Comparison of ENCODE assay signal across 9 cellular contexts in genomic region chr10:97572214-97572989, GRCh38. TPM values are rescaled to one million over a fixed set of nuclear protein-coding genes. Genes with fewer than 3 reads are reported as not detected.
DNase-seq lines count a peak whose midpoint lies in the region; ATAC-seq and TF ChIP-seq lines count a peak whose summit lies in the region.
"Had no signal": no experiment of that assay in that cellular context is flagged by ENCODE, and none has a peak within 500 bp of the region (broad histone marks: within the 10 kb centered on the region; RNA-seq: fewer than 3 reads in every experiment).

Gene ANKRD2 (plus strand): TSS chr10:97572779. CDS start chr10:97572789, 10 bp downstream.

- no peaks in the 10 kb centered on the region for H3K79me1 ChIP-seq in mesendoderm (ENCODE audit: low read length)

- H3K9ac ChIP-seq in endodermal cell (ENCODE audit: extremely low read depth, low read length, poor library complexity, severe bottlenecking) (no peak within 1 kb of the TSS), mesendoderm (ENCODE audit: low read length) (no peak within 1 kb of the TSS)

- no peaks in the 10 kb centered on the region for H3K4me1 Mint-ChIP-seq in activated CD8-positive, alpha-beta T cell treated with anti-CD3 and anti-CD28 coated beads for 36 hours (ENCODE audit: low read depth)
- no peaks in the 10 kb centered on the region for H3K4me1 Mint-ChIP-seq in endodermal cell

- no peak within 1 kb of the TSS for H3K56ac ChIP-seq in mesendoderm (ENCODE audit: low read length)

- no peaks in the 10 kb centered on the region for H3K27me3 Mint-ChIP-seq in activated CD8-positive, alpha-beta T cell treated with anti-CD3 and anti-CD28 coated beads for 36 hours
- no peaks in the 10 kb centered on the region for H3K27me3 Mint-ChIP-seq in endodermal cell (ENCODE audit: insufficient read depth)

- H3K27me3 ChIP-seq in endodermal cell (ENCODE audit: control insufficient read depth, insufficient read depth, low read length, poor library complexity, severe bottlenecking) (no peaks in the 10 kb centered on the region), mesendoderm (ENCODE audit: insufficient read depth, low read length, poor library complexity) (no peaks in the 10 kb centered on the region)

- H4K8ac ChIP-seq in mesendoderm (ENCODE audit: low read depth, low read length), result no peak within 1 kb of the TSS

- peak; percentile 89 for ATAC-seq in activated CD8-positive, alpha-beta T cell treated with anti-CD3 and anti-CD28 coated beads for 36 hours
- ATAC-seq in HG03095 (IDR thresholded peaks at IDR 0.05; ENCODE audit: unreplicated experiment), result no peak

- intact Hi-C loops in activated CD8-positive, alpha-beta T cell treated with anti-CD3 and anti-CD28 coated beads for 36 hours (cut with micrococcal nuclease), result no loop called here

- H2BK15ac ChIP-seq in mesendoderm (replicated peaks; ENCODE audit: low read depth), result no peak within 1 kb of the TSS

- DNase-seq in DMS153 treated with DMSO at 0.1 percent for 48 hours (lab: John Stamatoyannopoulos, UW; ENCODE audit: unreplicated experiment), result peak; percentile 13
- DNase-seq in HCEC 1CT, result peak; percentile 69
- DNase-seq in NCI-H446 treated with DMSO at 0.1 percent for 48 hours (lab: John Stamatoyannopoulos, UW), result peak; percentile 7
- peak; percentile 72 for DNase-seq in activated CD8-positive, alpha-beta T cell treated with anti-CD3 and anti-CD28 coated beads for 36 hours
- peak; percentile 95 for DNase-seq in endodermal cell
- DNase-seq in mesendoderm, result peak; percentile 91
- DNase-seq in stimulated activated CD8-positive, alpha-beta memory T cell treated with anti-CD3 and anti-CD28 coated beads, Interleukin-4, amount 100 ng/mL, for 1 hour (ENCODE audit: low read depth in 2 of 2, low spot score in 1 of 2), result peak; percentile 14 to 21

- no peak within 1 kb of the TSS for H3K4me3 Mint-ChIP-seq in activated CD8-positive, alpha-beta T cell treated with anti-CD3 and anti-CD28 coated beads for 36 hours
- H3K4me3 Mint-ChIP-seq in endodermal cell, result no peak within 1 kb of the TSS
- H3K4me3 Mint-ChIP-seq: dendritic cell treated with granulocyte-macrophage colony-stimulating factor and Interleukin-4, amounts not matched to agents 40 ng/mL and 50 ng/mL, for 4 days had no signal

- peaks cover 8% of the 10 kb centered on the region for H3K36me3 ChIP-seq in endodermal cell (ENCODE audit: control insufficient read depth, insufficient read depth, low read length)
- H3K36me3 ChIP-seq in mesendoderm (ENCODE audit: control insufficient read depth, insufficient read depth, low read length), result no peaks in the 10 kb centered on the region

- no peak within 1 kb of the TSS for H3K4me2 ChIP-seq in mesendoderm (ENCODE audit: low read length)

- H3K9me3 ChIP-seq in endodermal cell (ENCODE audit: control insufficient read depth, low read length), result no peaks in the 10 kb centered on the region

- H3K9me3 Mint-ChIP-seq in activated CD8-positive, alpha-beta T cell treated with anti-CD3 and anti-CD28 coated beads for 36 hours, result no peaks in the 10 kb centered on the region
- no peaks in the 10 kb centered on the region for H3K9me3 Mint-ChIP-seq in endodermal cell
- H3K9me3 Mint-ChIP-seq: dendritic cell treated with granulocyte-macrophage colony-stimulating factor and Interleukin-4, amounts not matched to agents 40 ng/mL and 50 ng/mL, for 4 days had no signal

- no peak within 1 kb of the TSS for H2AK5ac ChIP-seq in mesendoderm (ENCODE audit: low read length)

- POLR2A ChIA-PET in activated CD8-positive, alpha-beta T cell treated with anti-CD3 and anti-CD28 coated beads for 36 hours (lab: Charles Lee), result interaction anchor here (1.0 kb wide), 1 partner anchor 69 kb away, joined by 3 read pairs; no protein-coding TSS in a partner anchor

- peak; percentile 71 for TF ChIP-seq CTCF in activated CD8-positive, alpha-beta T cell treated with anti-CD3 and anti-CD28 coated beads for 36 hours (IDR thresholded peaks at IDR 0.05)
- TF ChIP-seq CTCF in endodermal cell (conservative IDR thresholded peaks at IDR 0.05), result peak; percentile 91

- peak within 1 kb of the TSS; percentile 11 for H3K23ac ChIP-seq in mesendoderm (ENCODE audit: low read length)

- WGBS in endodermal cell (ENCODE audit: insufficient coverage in 1 of 2, insufficient read length in 1 of 2), 2 experiments, result 0 to 82% methylated on average over 1 to 16 of the region's 16 CpGs
- WGBS in mesendoderm (ENCODE audit: extremely low coverage, insufficient coverage, low lambda C conversion rate), result no CpG with 5 or more reads among the region's 16 CpGs

- H3K36me3 Mint-ChIP-seq in activated CD8-positive, alpha-beta T cell treated with anti-CD3 and anti-CD28 coated beads for 36 hours (ENCODE audit: low read depth), result no peaks in the 10 kb centered on the region
- peaks cover 6% of the 10 kb centered on the region for H3K36me3 Mint-ChIP-seq in endodermal cell (ENCODE audit: low read depth)

- H3K79me2 ChIP-seq in mesendoderm (ENCODE audit: control insufficient read depth, insufficient read depth, low read length), result no peaks in the 10 kb centered on the region

- no peak within 1 kb of the TSS for H3K4ac ChIP-seq in mesendoderm (ENCODE audit: low read depth, low read length)

- no peak within 1 kb of the TSS for H4K5ac ChIP-seq in mesendoderm (ENCODE audit: low read length)

- H3K27ac ChIP-seq in endodermal cell (ENCODE audit: low read depth, low read length) (peak within 1 kb of the TSS; percentile 57), mesendoderm (ENCODE audit: low read depth, low read length) (no peak within 1 kb of the TSS)

- H2BK5ac ChIP-seq in mesendoderm (ENCODE audit: low read length), result no peak within 1 kb of the TSS

- H3K4me3 ChIP-seq in endodermal cell (ENCODE audit: low read length) (no peak within 1 kb of the TSS), mesendoderm (ENCODE audit: low read length) (no peak within 1 kb of the TSS)

- H3K27ac Mint-ChIP-seq in activated CD8-positive, alpha-beta T cell treated with anti-CD3 and anti-CD28 coated beads for 36 hours, result no peak within 1 kb of the TSS
- H3K27ac Mint-ChIP-seq in endodermal cell, result no peak within 1 kb of the TSS
- H3K27ac Mint-ChIP-seq: dendritic cell treated with granulocyte-macrophage colony-stimulating factor and Interleukin-4, amounts not matched to agents 40 ng/mL and 50 ng/mL, for 4 days had no signal

- no peak within 1 kb of the TSS for H2BK120ac ChIP-seq in mesendoderm (ENCODE audit: low read depth, low read length)

- CTCF ChIA-PET in activated CD8-positive, alpha-beta T cell treated with anti-CD3 and anti-CD28 coated beads for 36 hours (lab: Charles Lee), result interaction anchor here (0.6 to 4.6 kb wide), 27 partner anchors 9 to 556 kb away, joined by 3 to 26 read pairs (median 5); partner anchors contain the start of genes AVPI1 and HOGA1

- no peak within 1 kb of the TSS for H3K18ac ChIP-seq in mesendoderm (ENCODE audit: low read length)

- H3K4me1 ChIP-seq in endodermal cell (ENCODE audit: control insufficient read depth, insufficient read depth, low read length) (no peaks in the 10 kb centered on the region), mesendoderm (ENCODE audit: control insufficient read depth, low read depth, low read length) (no peaks in the 10 kb centered on the region)

RNA-seq across cellular contexts. Expression of gene ANKRD2, which starts in this region (rescaled TPM):
- not detected for total RNA-seq in activated CD8-positive, alpha-beta T cell treated with anti-CD3 and anti-CD28 coated beads for 36 hours
- total RNA-seq in endodermal cell, result not detected
- polyA plus RNA-seq in endodermal cell (2013, experiment 1 of 2), result not detected
- not detected for polyA plus RNA-seq in endodermal cell (2013, experiment 2 of 2)
- 0.06 TPM for polyA plus RNA-seq in mesendoderm (2013, experiment 1 of 2)
- 0.07 TPM for polyA plus RNA-seq in mesendoderm (2013, experiment 2 of 2)

Comparison
In these comparisons a context has a peak if more than half of its experiments do, and no peak if none do; other contexts are left out.
1. Peak in DNase-seq and ATAC-seq in activated CD8-positive, alpha-beta T cell treated with anti-CD3 and anti-CD28 coated beads for 36 hours; RNA of the gene not detected or under 1 TPM.
2. Peak in DNase-seq and H3K27ac ChIP-seq in endodermal cell; RNA of the gene not detected or under 1 TPM.
3. DNase-seq: peak in every context shown above with its lines; median percentile 95 in endodermal cell; 91 in mesendoderm; 72 in activated CD8-positive, alpha-beta T cell treated with anti-CD3 and anti-CD28 coated beads for 36 hours; 69 in HCEC 1CT; 18 in stimulated activated CD8-positive, alpha-beta memory T cell treated with anti-CD3 and anti-CD28 coated beads, Interleukin-4, amount 100 ng/mL, for 1 hour; 13 in DMS153 treated with DMSO at 0.1 percent for 48 hours; 7 in NCI-H446 treated with DMSO at 0.1 percent for 48 hours.